Comparison of ENCODE assay signal across 1 cellular context in genomic region chr20:22385602-22386299, GRCh38.
TF ChIP-seq lines count a peak whose summit lies in the region.

No MANE protein-coding gene starts in this region.

TF ChIP-seq in HepG2, 621 proteins besides CTCF, POLR2A, EP300 and RAD21 (continued from another document and continues in another):
- TF ChIP-seq RXRB (CRISPR knock-in tag; IDR thresholded peaks at IDR 0.05; ENCODE audit: borderline replicate concordance): peak; percentile 56; the same call in 1 of the 2 replicates
- TF ChIP-seq ZNF761 (CRISPR knock-in tag; conservative IDR thresholded peaks at IDR 0.05): no peak
- no peak for TF ChIP-seq NFE2L1 (CRISPR knock-in tag; IDR thresholded peaks at IDR 0.05; ENCODE audit: borderline replicate concordance)
- no peak for TF ChIP-seq SIX4 (CRISPR knock-in tag; IDR thresholded peaks at IDR 0.05)
- TF ChIP-seq ZBTB14 (CRISPR knock-in tag; IDR thresholded peaks at IDR 0.05): no peak
- TF ChIP-seq ZNF777 (CRISPR knock-in tag; IDR thresholded peaks at IDR 0.05): no peak
- TF ChIP-seq ZNF180 (CRISPR knock-in tag; IDR thresholded peaks at IDR 0.05; ENCODE audit: borderline replicate concordance, low read depth): no peak
- TF ChIP-seq ZNF441 (CRISPR knock-in tag; IDR thresholded peaks at IDR 0.05; ENCODE audit: borderline replicate concordance): no peak
- no peak for TF ChIP-seq RERE (CRISPR knock-in tag; IDR thresholded peaks at IDR 0.05; ENCODE audit: low read depth)
- TF ChIP-seq PRMT3 (CRISPR knock-in tag; IDR thresholded peaks at IDR 0.05; ENCODE audit: borderline replicate concordance, low read depth): no peak
- TF ChIP-seq HNF4A (CRISPR knock-in tag; IDR thresholded peaks at IDR 0.05): peak; percentile 22; the same call in 1 of the 2 replicates
- no peak for TF ChIP-seq THAP7 (CRISPR knock-in tag; IDR thresholded peaks at IDR 0.05)
- no peak for TF ChIP-seq TP53 (CRISPR knock-in tag; conservative IDR thresholded peaks at IDR 0.05)
- no peak for TF ChIP-seq FOXM1 (CRISPR knock-in tag; IDR thresholded peaks at IDR 0.05)
- no peak for TF ChIP-seq CENPT (CRISPR knock-in tag; IDR thresholded peaks at IDR 0.05; ENCODE audit: low read depth)
- TF ChIP-seq STAT5B (CRISPR knock-in tag; IDR thresholded peaks at IDR 0.05): no peak
- no peak for TF ChIP-seq MXI1 (IDR thresholded peaks at IDR 0.05; ENCODE audit: borderline replicate concordance, low read depth, low read length)
- TF ChIP-seq ZNF446 (CRISPR knock-in tag; IDR thresholded peaks at IDR 0.05): no peak
- no peak for TF ChIP-seq EZH2 (conservative IDR thresholded peaks at IDR 0.05; ENCODE audit: low read depth, low read length)
- no peak for TF ChIP-seq RAD51 (IDR thresholded peaks at IDR 0.05; ENCODE audit: borderline replicate concordance)
- TF ChIP-seq CBX2 (IDR thresholded peaks at IDR 0.05; ENCODE audit: low read depth, low read length): no peak
- TF ChIP-seq CBX2 (CRISPR knock-in tag; IDR thresholded peaks at IDR 0.05; ENCODE audit: low read depth): no peak
- no peak for TF ChIP-seq MEF2D (CRISPR knock-in tag; IDR thresholded peaks at IDR 0.05)
- TF ChIP-seq ZNF367 (CRISPR knock-in tag; IDR thresholded peaks at IDR 0.05; ENCODE audit: borderline replicate concordance): no peak
- TF ChIP-seq RARA (CRISPR knock-in tag; IDR thresholded peaks at IDR 0.05): no peak
- TF ChIP-seq ZNF749 (CRISPR knock-in tag; IDR thresholded peaks at IDR 0.05; ENCODE audit: borderline replicate concordance): no peak
- no peak for TF ChIP-seq HNRNPH1 (optimal IDR thresholded peaks at IDR 0.05; ENCODE audit: low read depth, low read length)
- no peak for TF ChIP-seq FOXC1 (CRISPR knock-in tag; IDR thresholded peaks at IDR 0.05; ENCODE audit: borderline replicate concordance)
- no peak for TF ChIP-seq BRF2 (CRISPR knock-in tag; IDR thresholded peaks at IDR 0.05)
- 0 out of 2 replicates have a peak, but pooled peaks have one; percentile 35 for TF ChIP-seq HBP1 (CRISPR knock-in tag; IDR thresholded peaks at IDR 0.05; ENCODE audit: low read depth)
- TF ChIP-seq, protein P1, sequence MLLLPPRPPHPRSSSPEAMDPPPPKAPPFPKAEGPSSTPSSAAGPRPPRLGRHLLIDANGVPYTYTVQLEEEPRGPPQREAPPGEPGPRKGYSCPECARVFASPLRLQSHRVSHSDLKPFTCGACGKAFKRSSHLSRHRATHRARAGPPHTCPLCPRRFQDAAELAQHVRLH (CRISPR knock-in tag; IDR thresholded peaks at IDR 0.05; ENCODE audit: borderline replicate concordance, low read depth): no peak
- TF ChIP-seq NFYC (CRISPR knock-in tag; IDR thresholded peaks at IDR 0.05): no peak
- TF ChIP-seq CC2D1A (CRISPR knock-in tag; IDR thresholded peaks at IDR 0.05): no peak
- TF ChIP-seq ZSCAN22 (CRISPR knock-in tag; IDR thresholded peaks at IDR 0.05): no peak
- TF ChIP-seq, protein P2, sequence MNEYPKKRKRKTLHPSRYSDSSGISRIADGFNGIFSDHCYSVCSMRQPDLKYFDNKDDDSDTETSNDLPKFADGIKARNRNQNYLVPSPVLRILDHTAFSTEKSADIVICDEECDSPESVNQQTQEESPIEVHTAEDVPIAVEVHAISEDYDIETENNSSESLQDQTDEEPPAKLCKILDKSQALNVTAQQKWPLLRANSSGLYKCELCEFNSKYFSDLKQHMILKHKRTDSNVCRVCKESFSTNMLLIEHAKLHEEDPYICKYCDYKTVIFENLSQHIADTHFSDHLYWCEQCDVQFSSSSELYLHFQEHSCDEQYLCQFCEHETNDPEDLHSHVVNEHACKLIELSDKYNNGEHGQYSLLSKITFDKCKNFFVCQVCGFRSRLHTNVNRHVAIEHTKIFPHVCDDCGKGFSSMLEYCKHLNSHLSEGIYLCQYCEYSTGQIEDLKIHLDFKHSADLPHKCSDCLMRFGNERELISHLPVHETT (CRISPR knock-in tag; conservative IDR thresholded peaks at IDR 0.05): no peak
- no peak for TF ChIP-seq ZZZ3 (CRISPR knock-in tag; IDR thresholded peaks at IDR 0.05; ENCODE audit: borderline replicate concordance)
- no peak for TF ChIP-seq NKX3-1 (CRISPR knock-in tag; IDR thresholded peaks at IDR 0.05)
- TF ChIP-seq IKZF1 (IDR thresholded peaks at IDR 0.05): no peak
- TF ChIP-seq SMAD3 (CRISPR knock-in tag; IDR thresholded peaks at IDR 0.05): no peak
- TF ChIP-seq RNF219 (CRISPR knock-in tag; IDR thresholded peaks at IDR 0.05): no peak; the same call in 1 of the 2 replicates
- no peak for TF ChIP-seq TFE3 (CRISPR knock-in tag; IDR thresholded peaks at IDR 0.05)
- TF ChIP-seq, protein P3, sequence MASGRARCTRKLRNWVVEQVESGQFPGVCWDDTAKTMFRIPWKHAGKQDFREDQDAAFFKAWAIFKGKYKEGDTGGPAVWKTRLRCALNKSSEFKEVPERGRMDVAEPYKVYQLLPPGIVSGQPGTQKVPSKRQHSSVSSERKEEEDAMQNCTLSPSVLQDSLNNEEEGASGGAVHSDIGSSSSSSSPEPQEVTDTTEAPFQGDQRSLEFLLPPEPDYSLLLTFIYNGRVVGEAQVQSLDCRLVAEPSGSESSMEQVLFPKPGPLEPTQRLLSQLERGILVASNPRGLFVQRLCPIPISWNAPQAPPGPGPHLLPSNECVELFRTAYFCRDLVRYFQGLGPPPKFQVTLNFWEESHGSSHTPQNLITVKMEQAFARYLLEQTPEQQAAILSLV (CRISPR knock-in tag; IDR thresholded peaks at IDR 0.05; ENCODE audit: borderline replicate concordance): no peak
- 0 out of 2 replicates have a peak, but pooled peaks have one; percentile 11 for TF ChIP-seq FOXA3 (CRISPR knock-in tag; IDR thresholded peaks at IDR 0.05)
- no peak for TF ChIP-seq MTA1 (CRISPR knock-in tag; IDR thresholded peaks at IDR 0.05; ENCODE audit: borderline replicate concordance)
- TF ChIP-seq ZNF343 (CRISPR knock-in tag; IDR thresholded peaks at IDR 0.05): no peak
- no peak for TF ChIP-seq ELK4 (CRISPR knock-in tag; IDR thresholded peaks at IDR 0.05; ENCODE audit: borderline replicate concordance)
- no peak for TF ChIP-seq ZNF282 (IDR thresholded peaks at IDR 0.05; ENCODE audit: partially characterized antibody)
- TF ChIP-seq MXD4 (CRISPR knock-in tag; IDR thresholded peaks at IDR 0.05): no peak
- TF ChIP-seq TBX3 (IDR thresholded peaks at IDR 0.05; ENCODE audit: borderline replicate concordance): no peak
- no peak for TF ChIP-seq ZIK1 (CRISPR knock-in tag; IDR thresholded peaks at IDR 0.05; ENCODE audit: borderline replicate concordance, low read depth)
- no peak for TF ChIP-seq ZNF264 (CRISPR knock-in tag; IDR thresholded peaks at IDR 0.05)
